In the genomic region with DNA sequence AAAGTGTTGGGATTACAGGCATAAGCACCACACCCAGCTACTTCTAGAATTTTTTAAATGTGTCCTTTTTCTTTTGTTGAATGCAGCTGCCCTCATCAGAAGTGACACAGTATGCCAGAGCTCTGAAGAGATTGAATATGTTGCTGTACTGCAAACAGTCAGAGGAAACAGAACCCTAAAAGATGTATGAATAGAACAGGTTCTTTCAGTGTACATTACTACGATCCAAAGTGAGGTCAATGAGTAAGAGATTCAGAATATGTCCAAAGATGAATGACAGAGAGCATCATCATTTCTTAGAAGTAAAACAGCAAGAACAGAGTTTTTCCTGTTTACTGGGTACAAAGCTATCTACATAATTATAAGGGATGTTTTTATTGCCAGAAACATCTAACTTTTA, we compare ENCODE assay signal across 27 cellular contexts.
"Had no signal": no experiment of that assay in that cellular context is flagged by ENCODE, and none has a peak within 500 bp of the region (broad histone marks: within the 10 kb centered on the region; RNA-seq: fewer than 3 reads in every experiment).

No MANE protein-coding gene starts in this region.

- ATAC-seq: natural killer cell; psoas muscle; right cardiac atrium; right lobe of liver; stimulated activated memory B cell treated with anti-CD40 and anti-IgM and Interleukin-4, amounts not matched to agents 10 μg/mL and 1 μg/mL and 100 μg/mL, for 72 hours; stimulated activated naive CD8-positive, alpha-beta T cell treated with anti-CD3 and anti-CD28 coated beads, Interleukin-15, amount 100 ng/mL, for 72 hours; stimulated activated naive CD8-positive, alpha-beta T cell treated with anti-CD3 and anti-CD28 coated beads, Interleukin-15, Interleukin-2, amounts not matched to agents 100 U/mL and 50 U/mL, for 24 hours; upper lobe of right lung had no signal

- H3K9me3 ChIP-seq: ovary, psoas muscle, right lobe of liver, sigmoid colon, suprapubic skin, testis, tibial artery, transverse colon, upper lobe of right lung, uterus had no signal

- H3K27me3 Mint-ChIP-seq: progenitor cell of endocrine pancreas; stimulated activated memory B cell treated with anti-CD40 and anti-IgM and Interleukin-4, amounts not matched to agents 10 μg/mL and 1 μg/mL and 100 μg/mL, for 72 hours; stimulated activated naive CD8-positive, alpha-beta T cell treated with anti-CD3 and anti-CD28 coated beads, Interleukin-15, amount 100 ng/mL, for 72 hours; type B pancreatic cell had no signal

- H3K4me3 Mint-ChIP-seq: natural killer cell; nephron; neural progenitor cell; stimulated activated memory B cell treated with anti-CD40 and anti-IgM and Interleukin-4, amounts not matched to agents 10 μg/mL and 1 μg/mL and 100 μg/mL, for 72 hours; stimulated activated naive CD8-positive, alpha-beta T cell treated with anti-CD3 and anti-CD28 coated beads, Interleukin-15, amount 100 ng/mL, for 72 hours; type B pancreatic cell had no signal

- H3K36me3 Mint-ChIP-seq: natural killer cell, neural progenitor cell, type B pancreatic cell had no signal

- DNase-seq: natural killer cell; occipital lobe; ovary; posterior cingulate gyrus; psoas muscle; right cardiac atrium; right lobe of liver; sigmoid colon; small intestine; stimulated activated CD4-positive, alpha-beta T cell treated with anti-CD3 and anti-CD28 coated beads, Interleukin-15, amount 100 ng/mL, for 24 hours; stimulated activated CD4-positive, alpha-beta T cell treated with anti-CD3 and anti-CD28 coated beads, Interleukin-2, amount 100 ng/mL, for 24 hours; stimulated activated CD4-positive, alpha-beta T cell treated with anti-CD3 and anti-CD28 coated beads, Interleukin-2, amount 100 ng/mL, for 48 hours; stimulated activated CD4-positive, alpha-beta T cell treated with anti-CD3 and anti-CD28 coated beads, Interleukin-4, amount 100 ng/mL, for 24 hours; stimulated activated naive CD4-positive, alpha-beta T cell; stimulated activated naive CD8-positive, alpha-beta T cell treated with anti-CD3 and anti-CD28 coated beads, Interleukin-15, amount 100 ng/mL, for 72 hours; stimulated activated naive CD8-positive, alpha-beta T cell treated with anti-CD3 and anti-CD28 coated beads, Interleukin-15, Interleukin-2, amounts not matched to agents 100 U/mL and 50 U/mL, for 24 hours; testis; tibial artery; transverse colon; upper lobe of right lung; uterus had no signal

- H3K4me1 Mint-ChIP-seq: stimulated activated memory B cell treated with anti-CD40 and anti-IgM and Interleukin-4, amounts not matched to agents 10 μg/mL and 1 μg/mL and 100 μg/mL, for 72 hours; stimulated activated naive CD8-positive, alpha-beta T cell treated with anti-CD3 and anti-CD28 coated beads, Interleukin-15, amount 100 ng/mL, for 72 hours had no signal

- H3K27ac Mint-ChIP-seq: natural killer cell; nephron; neural progenitor cell; progenitor cell of endocrine pancreas; stimulated activated memory B cell treated with anti-CD40 and anti-IgM and Interleukin-4, amounts not matched to agents 10 μg/mL and 1 μg/mL and 100 μg/mL, for 72 hours; type B pancreatic cell had no signal

- H3K9me3 Mint-ChIP-seq: natural killer cell; nephron; neural progenitor cell; stimulated activated memory B cell treated with anti-CD40 and anti-IgM and Interleukin-4, amounts not matched to agents 10 μg/mL and 1 μg/mL and 100 μg/mL, for 72 hours; stimulated activated naive CD8-positive, alpha-beta T cell treated with anti-CD3 and anti-CD28 coated beads, Interleukin-15, amount 100 ng/mL, for 72 hours; type B pancreatic cell had no signal
